7 cellular contexts compared by ENCODE assay signal in genomic region chr10:132065491-132066105, GRCh38. TPM values are rescaled to one million over a fixed set of nuclear protein-coding genes. Genes with fewer than 3 reads are reported as not detected.
DNase-seq lines count a peak whose midpoint lies in the region; ATAC-seq and TF ChIP-seq lines count a peak whose summit lies in the region.

TSS of gene JAKMIP3 (plus strand) at chr10:132065946. CDS start at chr10:132104809, 38,863 bp downstream.

- peaks cover 11% of the 10 kb centered on the region for H3K27me3 Mint-ChIP-seq in H9 (ENCODE audit: low read depth)

- no peak for TF ChIP-seq CTCF in H9 (conservative IDR thresholded peaks at IDR 0.05)
- TF ChIP-seq CTCF in WI38 (IDR thresholded peaks at IDR 0.05; ENCODE audit: low read depth, low read length), result no peak
- TF ChIP-seq CTCF in fibroblast of mammary gland (conservative IDR thresholded peaks at IDR 0.05; ENCODE audit: control insufficient read depth, insufficient read depth, low read depth, low read length), result no peak

- peaks cover 2% of the 10 kb centered on the region; the same call in 1 of the 2 replicates for H3K4me1 ChIP-seq in H9 (ENCODE audit: insufficient read depth, low read length)
- H3K4me1 ChIP-seq in muscle layer of colon (ENCODE audit: insufficient read depth, low read length), result peaks cover 12% of the 10 kb centered on the region

- peak within 1 kb of the TSS; percentile 57 for H3K4me3 ChIP-seq in WI38 (ENCODE audit: low read depth, low read length)
- H3K4me3 ChIP-seq in fibroblast of mammary gland (ENCODE audit: control insufficient read depth, low read depth, low read length), result peak within 1 kb of the TSS; percentile 45
- H3K4me3 ChIP-seq in muscle layer of colon (ENCODE audit: low read depth in 1 of 2, low read length in 2 of 2), result peak within 1 kb of the TSS; percentile 43 to 83

- no peaks in the 10 kb centered on the region for H3K36me3 ChIP-seq in muscle layer of colon (ENCODE audit: insufficient read depth, low read length)

- no peak within 1 kb of the TSS for H2BK5ac ChIP-seq in H9 (ENCODE audit: insufficient read length, low read length)

- H3T11ph ChIP-seq in H9 (ENCODE audit: low read length), result no peak within 1 kb of the TSS

- H3K56ac ChIP-seq in H9 (ENCODE audit: insufficient read length, low read depth, low read length), result no peak within 1 kb of the TSS

- no peak for ATAC-seq in GM19452 (IDR thresholded peaks at IDR 0.05; ENCODE audit: unreplicated experiment)
- ATAC-seq in HG02763 (IDR thresholded peaks at IDR 0.05; ENCODE audit: unreplicated experiment), result no peak

- no peaks in the 10 kb centered on the region for H4K20me1 ChIP-seq in H9 (ENCODE audit: control insufficient read depth, insufficient read depth, insufficient read length)

- no peak within 1 kb of the TSS for H3K18ac ChIP-seq in H9 (ENCODE audit: insufficient read length, low read depth, low read length)

- no peak within 1 kb of the TSS for H2AK5ac ChIP-seq in H9 (ENCODE audit: insufficient read length, low read length)

- no peak within 1 kb of the TSS for H2BK15ac ChIP-seq in H9 (ENCODE audit: low read depth, low read length)

- 0 out of 2 replicates have a peak within 1 kb of the TSS, but pooled peaks have one; percentile 31 for H3K14ac ChIP-seq in H9 (ENCODE audit: insufficient read depth, low read length)

- H3K27me3 ChIP-seq in H9 (ENCODE audit: insufficient read depth, low read length), result no peaks in the 10 kb centered on the region
- no peaks in the 10 kb centered on the region for H3K27me3 ChIP-seq in muscle layer of colon (ENCODE audit: control insufficient read depth in 1 of 2, insufficient read depth in 2 of 2, low read length in 2 of 2)

- no peak within 1 kb of the TSS for H2BK20ac ChIP-seq in H9 (ENCODE audit: low read depth, low read length, poor library complexity, severe bottlenecking)

- H3K27ac Mint-ChIP-seq in H9, result peak within 1 kb of the TSS in 2 of 3 experiments; percentile 16 to 87; a peak in 3 of 7 replicates

- no peak within 1 kb of the TSS for H4K5ac ChIP-seq in H9 (ENCODE audit: insufficient read length, low read depth, low read length)

- H3K36me3 Mint-ChIP-seq in H9 (ENCODE audit: insufficient read depth in 1 of 3, low read depth in 3 of 3), result peaks cover 0 to 5% (median 0%) of the 10 kb centered on the region in 3 experiments; a peak in 2 of 7 replicates

- DNase-seq in H9, result peak; percentile 70
- peak; percentile 87 for DNase-seq in fibroblast of mammary gland (ENCODE audit: low read depth)
- DNase-seq in ureter (ENCODE audit: low spot score), result peak; percentile 59

- no peak within 1 kb of the TSS for H4K8ac ChIP-seq in H9 (replicated peaks; ENCODE audit: insufficient read length, low read depth, low read length)

- H3K79me2 ChIP-seq in H9 (ENCODE audit: insufficient read depth, low read length), result no peaks in the 10 kb centered on the region

- no peak within 1 kb of the TSS for H3K4ac ChIP-seq in H9 (ENCODE audit: low read depth, low read length)

- no peaks in the 10 kb centered on the region for H3K23me2 ChIP-seq in H9 (ENCODE audit: insufficient read length, low read depth, low read length, poor library complexity, severe bottlenecking)

- peaks cover 0 to 3% of the 10 kb centered on the region in 2 experiments; a peak in 3 of 5 replicates for H3K9me3 Mint-ChIP-seq in H9

- no CpG with 5 or more reads among the region's 35 CpGs for WGBS in H9 (ENCODE audit: extremely low coverage, insufficient read length, low lambda C conversion rate)

- peak within 1 kb of the TSS; percentile 43 for H3K4me2 ChIP-seq in H9 (ENCODE audit: insufficient read depth, insufficient read length, low read length)

- no peak within 1 kb of the TSS for H2BK12ac ChIP-seq in H9 (ENCODE audit: insufficient read length, low read depth, low read length)

- no peaks in the 10 kb centered on the region for H3K79me1 ChIP-seq in H9 (ENCODE audit: insufficient read depth, low read depth, low read length, poor library complexity, severe bottlenecking)

- H2BK120ac ChIP-seq in H9 (ENCODE audit: low read depth, low read length, poor library complexity, severe bottlenecking), result no peak within 1 kb of the TSS

- H2AFZ ChIP-seq in H9 (ENCODE audit: low read length), result no peak within 1 kb of the TSS

- H3K9me3 ChIP-seq in H9 (ENCODE audit: control insufficient read depth, low read depth, low read length) (no peaks in the 10 kb centered on the region), muscle layer of colon (ENCODE audit: low read length) (no peaks in the 10 kb centered on the region)

- H3K23ac ChIP-seq in H9 (ENCODE audit: insufficient read length, low read depth, low read length), result no peak within 1 kb of the TSS

- peak within 1 kb of the TSS; percentile 49 to 73 for H3K4me3 Mint-ChIP-seq in H9

- no peak within 1 kb of the TSS for H4K91ac ChIP-seq in H9 (ENCODE audit: insufficient read length, low read depth, low read length)

- H3K9ac ChIP-seq in H9 (ENCODE audit: extremely low read depth, insufficient read length, low read length) (no peak within 1 kb of the TSS), muscle layer of colon (ENCODE audit: low read length) (peak within 1 kb of the TSS; percentile 56)

- H3K27ac ChIP-seq in H9 (ENCODE audit: insufficient read length, low read depth, low read length), result no peak within 1 kb of the TSS
- H3K27ac ChIP-seq in muscle layer of colon (ENCODE audit: low read depth, low read length), result peak within 1 kb of the TSS; percentile 75

- H3K4me1 Mint-ChIP-seq in H9, result peaks cover 23 to 26% of the 10 kb centered on the region in 2 experiments

RNA-seq across cellular contexts. Expression of gene JAKMIP3, which starts in this region (rescaled TPM):
- total RNA-seq in H9 (2021) (0.50 and 0.55 TPM in 2 replicates), ureter (1.1 TPM)

Comparison
In these comparisons a context has a peak if more than half of its experiments do, and no peak if none do; other contexts are left out.
1. Peak in DNase-seq and H3K4me2 ChIP-seq in H9; RNA of the gene not detected or under 1 TPM.